Comparison of ENCODE assay signal across 1 cellular context in the genomic region with DNA sequence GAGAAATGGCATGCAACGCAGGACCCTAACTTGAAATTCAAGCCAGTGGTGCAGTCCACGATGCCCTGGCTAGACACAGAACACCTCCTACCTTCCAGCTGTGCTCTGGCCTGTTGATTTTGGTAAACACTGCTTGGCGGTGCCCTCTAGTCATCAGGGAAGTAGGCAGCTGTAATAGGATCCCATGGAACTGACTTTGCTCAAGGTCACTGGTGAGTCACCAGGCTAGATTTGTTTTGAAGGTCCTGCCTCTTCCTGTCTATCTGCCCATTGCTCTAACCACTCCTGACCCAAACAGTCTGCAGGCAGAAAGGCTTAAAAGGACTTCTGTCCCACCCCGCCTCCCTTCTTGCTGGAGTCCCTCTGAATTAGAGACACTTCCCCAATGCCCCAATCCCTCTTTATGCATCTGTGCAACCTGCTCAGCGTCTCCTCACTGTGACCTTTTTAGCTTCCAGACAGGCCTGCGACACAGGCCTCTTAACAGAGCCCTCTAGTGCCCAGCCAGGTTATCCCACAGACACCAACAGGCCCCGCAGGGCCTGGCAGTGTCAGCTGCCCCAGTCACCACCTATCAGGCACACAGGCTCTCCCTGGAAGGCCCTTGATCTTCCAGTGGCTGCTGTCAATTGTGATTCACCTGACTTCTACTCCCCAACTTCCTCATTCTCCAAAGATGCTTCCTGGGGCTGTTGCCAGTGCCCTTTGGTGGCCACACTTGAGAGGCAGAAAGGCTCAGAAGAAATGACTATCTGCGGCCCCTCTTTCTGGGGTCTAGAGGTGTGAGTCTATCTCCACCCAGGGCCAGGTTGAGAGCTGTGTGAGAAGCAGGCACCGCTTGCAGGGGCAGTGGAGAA.
A peak's percentile ranks its signal among the peaks of the same experiment; 100 is the strongest.
TF ChIP-seq lines count a peak whose summit lies in the region.

No MANE protein-coding gene starts in this region.

TF ChIP-seq in HepG2, 621 proteins besides CTCF, POLR2A, EP300 and RAD21 (continued from another document and continues in another):
- TF ChIP-seq, protein P1, sequence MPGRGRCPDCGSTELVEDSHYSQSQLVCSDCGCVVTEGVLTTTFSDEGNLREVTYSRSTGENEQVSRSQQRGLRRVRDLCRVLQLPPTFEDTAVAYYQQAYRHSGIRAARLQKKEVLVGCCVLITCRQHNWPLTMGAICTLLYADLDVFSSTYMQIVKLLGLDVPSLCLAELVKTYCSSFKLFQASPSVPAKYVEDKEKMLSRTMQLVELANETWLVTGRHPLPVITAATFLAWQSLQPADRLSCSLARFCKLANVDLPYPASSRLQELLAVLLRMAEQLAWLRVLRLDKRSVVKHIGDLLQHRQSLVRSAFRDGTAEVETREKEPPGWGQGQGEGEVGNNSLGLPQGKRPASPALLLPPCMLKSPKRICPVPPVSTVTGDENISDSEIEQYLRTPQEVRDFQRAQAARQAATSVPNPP (CRISPR knock-in tag; IDR thresholded peaks at IDR 0.05): no peak; the same call in 1 of the 2 replicates
- no peak; the same call in 1 of the 2 replicates for TF ChIP-seq NFYB (CRISPR knock-in tag; IDR thresholded peaks at IDR 0.05)
- no peak for TF ChIP-seq TSC22D2 (CRISPR knock-in tag; IDR thresholded peaks at IDR 0.05; ENCODE audit: borderline replicate concordance)
- TF ChIP-seq IRX3 (CRISPR knock-in tag; IDR thresholded peaks at IDR 0.05; ENCODE audit: borderline replicate concordance, low read depth): no peak
- TF ChIP-seq ARNTL (CRISPR knock-in tag; IDR thresholded peaks at IDR 0.05): peak; percentile 70
- no peak for TF ChIP-seq PHB2 (IDR thresholded peaks at IDR 0.05; ENCODE audit: partially characterized antibody)
- TF ChIP-seq ZZZ3 (CRISPR knock-in tag; IDR thresholded peaks at IDR 0.05; ENCODE audit: borderline replicate concordance): no peak; the same call in 1 of the 2 replicates
- peak; percentile 73 for TF ChIP-seq ZNF543 (CRISPR knock-in tag; IDR thresholded peaks at IDR 0.05)
- TF ChIP-seq ATRX (CRISPR knock-in tag; IDR thresholded peaks at IDR 0.05; ENCODE audit: borderline replicate concordance): no peak
- no peak for TF ChIP-seq SOX6 (IDR thresholded peaks at IDR 0.05)
- peak; percentile 82 for TF ChIP-seq SOX6 (CRISPR knock-in tag; IDR thresholded peaks at IDR 0.05)
- TF ChIP-seq ZNF138 (CRISPR knock-in tag; IDR thresholded peaks at IDR 0.05; ENCODE audit: low read depth): no peak
- TF ChIP-seq POLR2AphosphoS2 (IDR thresholded peaks at IDR 0.05; ENCODE audit: low read depth, low read length): 0 out of 2 replicates have a peak, but pooled peaks have one; percentile 25
- peak; percentile 94 for TF ChIP-seq PHF5A (CRISPR knock-in tag; IDR thresholded peaks at IDR 0.05; ENCODE audit: low read depth, unreplicated experiment)
- peak; percentile 37; the same call in 1 of the 2 replicates for TF ChIP-seq ZNF569 (CRISPR knock-in tag; IDR thresholded peaks at IDR 0.05; ENCODE audit: borderline replicate concordance)
- TF ChIP-seq, protein P2, sequence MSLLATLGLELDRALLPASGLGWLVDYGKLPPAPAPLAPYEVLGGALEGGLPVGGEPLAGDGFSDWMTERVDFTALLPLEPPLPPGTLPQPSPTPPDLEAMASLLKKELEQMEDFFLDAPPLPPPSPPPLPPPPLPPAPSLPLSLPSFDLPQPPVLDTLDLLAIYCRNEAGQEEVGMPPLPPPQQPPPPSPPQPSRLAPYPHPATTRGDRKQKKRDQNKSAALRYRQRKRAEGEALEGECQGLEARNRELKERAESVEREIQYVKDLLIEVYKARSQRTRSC (CRISPR knock-in tag; IDR thresholded peaks at IDR 0.05; ENCODE audit: low read depth): peak; percentile 29; the same call in 1 of the 2 replicates
- peak; percentile 75 for TF ChIP-seq TEAD3 (CRISPR knock-in tag; optimal IDR thresholded peaks at IDR 0.05; ENCODE audit: borderline replicate concordance)
- no peak for TF ChIP-seq MATR3 (CRISPR knock-in tag; IDR thresholded peaks at IDR 0.05)
- peak; percentile 86 for TF ChIP-seq HNF4A (CRISPR knock-in tag; IDR thresholded peaks at IDR 0.05)
- TF ChIP-seq TBP (CRISPR knock-in tag; IDR thresholded peaks at IDR 0.05): no peak
- no peak for TF ChIP-seq KLF13 (CRISPR knock-in tag; IDR thresholded peaks at IDR 0.05)
- TF ChIP-seq SAFB2 (CRISPR knock-in tag; IDR thresholded peaks at IDR 0.05; ENCODE audit: borderline replicate concordance, low read depth): no peak
- peak; percentile 79 for TF ChIP-seq NR2C2 (CRISPR knock-in tag; IDR thresholded peaks at IDR 0.05; ENCODE audit: borderline replicate concordance)
- TF ChIP-seq FOXA1 (IDR thresholded peaks at IDR 0.05): peak; percentile 94
- TF ChIP-seq FOXA1 (CRISPR knock-in tag; IDR thresholded peaks at IDR 0.05): peak; percentile 100
- peak; percentile 39; the same call in 1 of the 2 replicates for TF ChIP-seq ZNF354B (CRISPR knock-in tag; IDR thresholded peaks at IDR 0.05)
- TF ChIP-seq FIP1L1 (IDR thresholded peaks at IDR 0.05; ENCODE audit: borderline replicate concordance, insufficient read depth, low read depth, low read length): no peak
- TF ChIP-seq WIZ (CRISPR knock-in tag; IDR thresholded peaks at IDR 0.05): 0 out of 2 replicates have a peak, but pooled peaks have one; percentile 21
- peak; percentile 64; the same call in 1 of the 2 replicates for TF ChIP-seq ZNF12 (CRISPR knock-in tag; IDR thresholded peaks at IDR 0.05)
- TF ChIP-seq, protein P3, sequence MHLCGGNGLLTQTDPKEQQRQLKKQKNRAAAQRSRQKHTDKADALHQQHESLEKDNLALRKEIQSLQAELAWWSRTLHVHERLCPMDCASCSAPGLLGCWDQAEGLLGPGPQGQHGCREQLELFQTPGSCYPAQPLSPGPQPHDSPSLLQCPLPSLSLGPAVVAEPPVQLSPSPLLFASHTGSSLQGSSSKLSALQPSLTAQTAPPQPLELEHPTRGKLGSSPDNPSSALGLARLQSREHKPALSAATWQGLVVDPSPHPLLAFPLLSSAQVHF (CRISPR knock-in tag; IDR thresholded peaks at IDR 0.05): no peak
- TF ChIP-seq, protein P4, sequence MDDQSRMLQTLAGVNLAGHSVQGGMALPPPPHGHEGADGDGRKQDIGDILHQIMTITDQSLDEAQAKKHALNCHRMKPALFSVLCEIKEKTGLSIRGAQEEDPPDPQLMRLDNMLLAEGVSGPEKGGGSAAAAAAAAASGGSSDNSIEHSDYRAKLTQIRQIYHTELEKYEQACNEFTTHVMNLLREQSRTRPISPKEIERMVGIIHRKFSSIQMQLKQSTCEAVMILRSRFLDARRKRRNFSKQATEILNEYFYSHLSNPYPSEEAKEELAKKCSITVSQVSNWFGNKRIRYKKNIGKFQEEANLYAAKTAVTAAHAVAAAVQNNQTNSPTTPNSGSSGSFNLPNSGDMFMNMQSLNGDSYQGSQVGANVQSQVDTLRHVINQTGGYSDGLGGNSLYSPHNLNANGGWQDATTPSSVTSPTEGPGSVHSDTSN (CRISPR knock-in tag; IDR thresholded peaks at IDR 0.05; ENCODE audit: borderline replicate concordance): no peak
- TF ChIP-seq MTF1 (CRISPR knock-in tag; IDR thresholded peaks at IDR 0.05): no peak
- TF ChIP-seq, protein P5, sequence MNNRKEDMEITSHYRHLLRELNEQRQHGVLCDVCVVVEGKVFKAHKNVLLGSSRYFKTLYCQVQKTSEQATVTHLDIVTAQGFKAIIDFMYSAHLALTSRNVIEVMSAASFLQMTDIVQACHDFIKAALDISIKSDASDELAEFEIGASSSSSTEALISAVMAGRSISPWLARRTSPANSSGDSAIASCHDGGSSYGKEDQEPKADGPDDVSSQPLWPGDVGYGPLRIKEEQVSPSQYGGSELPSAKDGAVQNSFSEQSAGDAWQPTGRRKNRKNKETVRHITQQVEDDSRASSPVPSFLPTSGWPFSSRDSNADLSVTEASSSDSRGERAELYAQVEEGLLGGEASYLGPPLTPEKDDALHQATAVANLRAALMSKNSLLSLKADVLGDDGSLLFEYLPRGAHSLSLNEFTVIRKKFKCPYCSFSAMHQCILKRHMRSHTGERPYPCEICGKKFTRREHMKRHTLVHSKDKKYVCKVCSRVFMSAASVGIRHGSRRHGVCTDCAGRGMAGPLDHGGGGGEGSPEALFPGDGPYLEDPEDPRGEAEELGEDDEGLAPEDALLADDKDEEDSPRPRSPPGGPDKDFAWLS (CRISPR knock-in tag; IDR thresholded peaks at IDR 0.05; ENCODE audit: borderline replicate concordance): peak; percentile 78; the same call in 1 of the 2 replicates
- TF ChIP-seq CBX2 (IDR thresholded peaks at IDR 0.05; ENCODE audit: low read depth, low read length): no peak
- TF ChIP-seq CBX2 (CRISPR knock-in tag; IDR thresholded peaks at IDR 0.05; ENCODE audit: low read depth): no peak
- TF ChIP-seq CBX1 (IDR thresholded peaks at IDR 0.05; ENCODE audit: low read depth): peak; percentile 26
- TF ChIP-seq, protein P6, sequence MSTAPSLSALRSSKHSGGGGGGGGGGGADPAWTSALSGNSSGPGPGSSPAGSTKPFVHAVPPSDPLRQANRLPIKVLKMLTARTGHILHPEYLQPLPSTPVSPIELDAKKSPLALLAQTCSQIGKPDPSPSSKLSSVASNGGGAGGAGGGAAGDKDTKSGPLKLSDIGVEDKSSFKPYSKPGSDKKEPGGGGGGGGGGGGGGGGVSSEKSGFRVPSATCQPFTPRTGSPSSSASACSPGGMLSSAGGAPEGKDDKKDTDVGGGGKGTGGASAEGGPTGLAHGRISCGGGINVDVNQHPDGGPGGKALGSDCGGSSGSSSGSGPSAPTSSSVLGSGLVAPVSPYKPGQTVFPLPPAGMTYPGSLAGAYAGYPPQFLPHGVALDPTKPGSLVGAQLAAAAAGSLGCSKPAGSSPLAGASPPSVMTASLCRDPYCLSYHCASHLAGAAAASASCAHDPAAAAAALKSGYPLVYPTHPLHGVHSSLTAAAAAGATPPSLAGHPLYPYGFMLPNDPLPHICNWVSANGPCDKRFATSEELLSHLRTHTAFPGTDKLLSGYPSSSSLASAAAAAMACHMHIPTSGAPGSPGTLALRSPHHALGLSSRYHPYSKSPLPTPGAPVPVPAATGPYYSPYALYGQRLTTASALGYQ (CRISPR knock-in tag; IDR thresholded peaks at IDR 0.05): peak; percentile 41; the same call in 1 of the 2 replicates
- TF ChIP-seq ZNF660 (CRISPR knock-in tag; IDR thresholded peaks at IDR 0.05; ENCODE audit: borderline replicate concordance, low read depth): no peak
- peak; percentile 98; the same call in 1 of the 2 replicates for TF ChIP-seq JUNB (CRISPR knock-in tag; IDR thresholded peaks at IDR 0.05; ENCODE audit: borderline replicate concordance)
- TF ChIP-seq, protein P7, sequence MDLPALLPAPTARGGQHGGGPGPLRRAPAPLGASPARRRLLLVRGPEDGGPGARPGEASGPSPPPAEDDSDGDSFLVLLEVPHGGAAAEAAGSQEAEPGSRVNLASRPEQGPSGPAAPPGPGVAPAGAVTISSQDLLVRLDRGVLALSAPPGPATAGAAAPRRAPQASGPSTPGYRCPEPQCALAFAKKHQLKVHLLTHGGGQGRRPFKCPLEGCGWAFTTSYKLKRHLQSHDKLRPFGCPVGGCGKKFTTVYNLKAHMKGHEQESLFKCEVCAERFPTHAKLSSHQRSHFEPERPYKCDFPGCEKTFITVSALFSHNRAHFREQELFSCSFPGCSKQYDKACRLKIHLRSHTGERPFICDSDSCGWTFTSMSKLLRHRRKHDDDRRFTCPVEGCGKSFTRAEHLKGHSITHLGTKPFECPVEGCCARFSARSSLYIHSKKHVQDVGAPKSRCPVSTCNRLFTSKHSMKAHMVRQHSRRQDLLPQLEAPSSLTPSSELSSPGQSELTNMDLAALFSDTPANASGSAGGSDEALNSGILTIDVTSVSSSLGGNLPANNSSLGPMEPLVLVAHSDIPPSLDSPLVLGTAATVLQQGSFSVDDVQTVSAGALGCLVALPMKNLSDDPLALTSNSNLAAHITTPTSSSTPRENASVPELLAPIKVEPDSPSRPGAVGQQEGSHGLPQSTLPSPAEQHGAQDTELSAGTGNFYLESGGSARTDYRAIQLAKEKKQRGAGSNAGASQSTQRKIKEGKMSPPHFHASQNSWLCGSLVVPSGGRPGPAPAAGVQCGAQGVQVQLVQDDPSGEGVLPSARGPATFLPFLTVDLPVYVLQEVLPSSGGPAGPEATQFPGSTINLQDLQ (CRISPR knock-in tag; IDR thresholded peaks at IDR 0.05): no peak; the same call in 1 of the 2 replicates
- TF ChIP-seq, protein P8, sequence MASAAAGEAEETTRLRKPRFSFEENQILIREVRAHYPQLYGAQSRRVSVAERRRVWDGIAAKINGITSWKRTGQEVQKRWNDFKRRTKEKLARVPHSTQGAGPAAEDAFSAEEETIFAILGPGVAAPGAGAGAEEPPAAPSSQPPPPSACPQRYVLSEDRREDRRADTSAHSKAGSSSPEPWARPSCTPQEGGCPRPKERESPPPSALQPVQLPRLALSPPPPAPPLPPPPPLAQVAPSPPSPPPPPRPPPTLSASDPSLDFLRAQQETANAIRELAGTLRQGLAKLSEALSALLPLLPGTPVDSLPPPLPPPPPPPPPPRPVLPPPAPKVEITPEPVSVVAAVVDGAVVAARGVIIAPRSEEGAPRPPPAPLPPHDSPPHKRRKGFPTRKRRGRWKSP (CRISPR knock-in tag; IDR thresholded peaks at IDR 0.05): peak; percentile 45
- TF ChIP-seq, protein P9, sequence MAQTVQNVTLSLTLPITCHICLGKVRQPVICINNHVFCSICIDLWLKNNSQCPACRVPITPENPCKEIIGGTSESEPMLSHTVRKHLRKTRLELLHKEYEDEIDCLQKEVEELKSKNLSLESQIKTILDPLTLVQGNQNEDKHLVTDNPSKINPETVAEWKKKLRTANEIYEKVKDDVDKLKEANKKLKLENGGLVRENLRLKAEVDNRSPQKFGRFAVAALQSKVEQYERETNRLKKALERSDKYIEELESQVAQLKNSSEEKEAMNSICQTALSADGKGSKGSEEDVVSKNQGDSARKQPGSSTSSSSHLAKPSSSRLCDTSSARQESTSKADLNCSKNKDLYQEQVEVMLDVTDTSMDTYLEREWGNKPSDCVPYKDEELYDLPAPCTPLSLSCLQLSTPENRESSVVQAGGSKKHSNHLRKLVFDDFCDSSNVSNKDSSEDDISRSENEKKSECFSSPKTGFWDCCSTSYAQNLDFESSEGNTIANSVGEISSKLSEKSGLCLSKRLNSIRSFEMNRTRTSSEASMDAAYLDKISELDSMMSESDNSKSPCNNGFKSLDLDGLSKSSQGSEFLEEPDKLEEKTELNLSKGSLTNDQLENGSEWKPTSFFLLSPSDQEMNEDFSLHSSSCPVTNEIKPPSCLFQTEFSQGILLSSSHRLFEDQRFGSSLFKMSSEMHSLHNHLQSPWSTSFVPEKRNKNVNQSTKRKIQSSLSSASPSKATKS (CRISPR knock-in tag; IDR thresholded peaks at IDR 0.05): no peak
